Comparison of ENCODE assay signal across 19 cellular contexts in genomic region chr3:177550667-177551066, GRCh38.
"Had no signal": no experiment of that assay in that cellular context is flagged by ENCODE, and none has a peak within 500 bp of the region (broad histone marks: within the 10 kb centered on the region; RNA-seq: fewer than 3 reads in every experiment).

No MANE protein-coding gene starts in this region.

- H3K27me3 ChIP-seq: cardiac muscle cell, foreskin keratinocyte, hepatocyte, ovary, transverse colon, vagina had no signal

- DNase-seq: activated CD8-positive, alpha-beta memory T cell treated with anti-CD3 and anti-CD28 coated beads for 24 hours; activated naive CD4-positive, alpha-beta T cell; amniotic stem cell; endodermal cell; foreskin keratinocyte; mucosa of descending colon; naive B cell; ovary; psoas muscle; right cardiac atrium; stimulated activated CD4-positive, alpha-beta T cell treated with anti-CD3 and anti-CD28 coated beads, Interleukin-2, amount 100 ng/mL, for 24 hours; transverse colon had no signal

- H3K4me1 ChIP-seq: foreskin keratinocyte, psoas muscle had no signal

- H3K4me3 ChIP-seq: cardiac muscle cell, hepatocyte, mucosa of descending colon, ovary, psoas muscle, transverse colon, vagina had no signal

- H3K9me3 ChIP-seq: mucosa of descending colon, ovary, psoas muscle, transverse colon, vagina had no signal

- H3K36me3 ChIP-seq: cardiac muscle cell, ovary, transverse colon, vagina had no signal

- H3K4me3 Mint-ChIP-seq: activated CD4-positive, alpha-beta T cell treated with anti-CD3 and anti-CD28 coated beads for 36 hours; endodermal cell; naive B cell; stimulated activated naive CD8-positive, alpha-beta T cell treated with anti-CD3 and anti-CD28 coated beads, Interleukin-15, Interleukin-2, amounts not matched to agents 100 ng/mL and 50 ng/mL, for 24 hours had no signal

- H3K9me3 Mint-ChIP-seq: endodermal cell; memory B cell; naive B cell; stimulated activated naive CD8-positive, alpha-beta T cell treated with anti-CD3 and anti-CD28 coated beads, Interleukin-15, Interleukin-2, amounts not matched to agents 100 ng/mL and 50 ng/mL, for 24 hours had no signal

- ATAC-seq: foreskin keratinocyte, psoas muscle, right cardiac atrium, SK-N-SH treated with all-trans-retinoic acid at 6 μM for 48 hours had no signal

- H3K27ac ChIP-seq: cardiac muscle cell, foreskin keratinocyte, hepatocyte, ovary, psoas muscle, vagina had no signal

- H3K27me3 Mint-ChIP-seq: activated CD4-positive, alpha-beta T cell treated with anti-CD3 and anti-CD28 coated beads for 36 hours; memory B cell; naive B cell; stimulated activated naive CD8-positive, alpha-beta T cell treated with anti-CD3 and anti-CD28 coated beads, Interleukin-15, Interleukin-2, amounts not matched to agents 100 ng/mL and 50 ng/mL, for 24 hours had no signal

- H3K27ac Mint-ChIP-seq: stimulated activated naive CD8-positive, alpha-beta T cell treated with anti-CD3 and anti-CD28 coated beads, Interleukin-15, Interleukin-2, amounts not matched to agents 100 ng/mL and 50 ng/mL, for 24 hours had no signal

- H2AFZ ChIP-seq: hepatocyte had no signal

- H3K36me3 Mint-ChIP-seq: memory B cell, naive B cell had no signal

- H3K4me2 ChIP-seq: hepatocyte had no signal

- H3K79me2 ChIP-seq: hepatocyte had no signal
